22 cellular contexts compared by ENCODE assay signal in the genomic region with DNA sequence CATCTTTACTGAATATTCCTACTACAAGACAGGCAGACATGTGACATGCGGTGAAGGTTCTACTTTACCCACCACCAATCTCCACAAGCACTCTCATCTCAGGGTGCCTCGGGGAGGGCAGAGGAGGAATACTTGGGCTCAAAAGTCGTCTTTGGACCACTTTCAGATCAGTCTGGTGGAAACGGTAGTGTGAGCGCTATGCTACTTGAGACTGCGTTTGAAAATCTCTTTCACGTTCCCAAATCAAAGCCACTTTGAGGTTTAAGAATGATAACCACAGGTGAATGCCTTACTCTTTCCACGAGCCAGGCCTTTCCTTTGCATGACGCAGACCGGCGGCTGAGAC. TPM values are rescaled to one million over a fixed set of nuclear protein-coding genes. Genes with fewer than 3 reads are reported as not detected.
DNase-seq lines count a peak whose midpoint lies in the region; ATAC-seq and TF ChIP-seq lines count a peak whose summit lies in the region.
"Had no signal": no experiment of that assay in that cellular context is flagged by ENCODE, and none has a peak within 500 bp of the region (broad histone marks: within the 10 kb centered on the region; RNA-seq: fewer than 3 reads in every experiment).

No MANE protein-coding gene starts in this region.

- TF ChIP-seq CTCF in CD8-positive, alpha-beta T cell (IDR thresholded peaks at IDR 0.05) = no peak
- TF ChIP-seq CTCF in tibial artery (IDR thresholded peaks at IDR 0.05) = no peak

- DNase-seq in NCI-H1092 treated with DMSO at 0.1 percent for 48 hours (lab: John Stamatoyannopoulos, UW) (peak; percentile 64), NCI-H1092 (lab: John Stamatoyannopoulos, UW) (no peak), NCI-H774 (lab: John Stamatoyannopoulos, UW) (peak; percentile 41), NK-92 (lab: John Stamatoyannopoulos, UW; ENCODE audit: unreplicated experiment) (no peak), tibial artery (no peak)
- no peak for DNase-seq in CD8-positive, alpha-beta T cell
- DNase-seq: colonic mucosa; islet precursor cell; mesenchymal stem cell; MG63; NCI-H2171 treated with DMSO at 0.1 percent for 48 hours; NK-92 treated with Interleukin-12 subunit alpha and Interleukin-12 subunit beta, amount 100 ng/mL, for 24 hours; stimulated activated CD4-positive, alpha-beta T cell treated with anti-CD3 and anti-CD28 coated beads, Interleukin-4, amount 100 ng/mL, for 4 hours; transverse colon had no signal

- H3K9ac ChIP-seq in iPS-20b (ENCODE audit: low read depth, low read length) = no peak overlapping the region

- POLR2A ChIA-PET in CD8-positive, alpha-beta T cell (lab: Charles Lee) = no interaction called here

- H3K36me3 Mint-ChIP-seq in CD8-positive, alpha-beta T cell = peaks cover 3% of the 10 kb centered on the region

- H3K27ac Mint-ChIP-seq in CD8-positive, alpha-beta T cell = no peak overlapping the region
- H3K27ac Mint-ChIP-seq: activated T-helper 2 cell treated with anti-CD3 and anti-CD28 coated beads, Interferon-gamma antibody, Interleukin-2, Interleukin-4, amounts not matched to agents 10 μg/mL and 5 μg/mL and 100 μg/mL, durations not matched to agents 14 hours and 24 hours and 36 hours had no signal

- H3K4me3 ChIP-seq in CD8-positive, alpha-beta T cell (ENCODE audit: low read depth, low read length) = no peak overlapping the region
- peak overlapping the region; percentile 57; the same call in 1 of the 2 replicates for H3K4me3 ChIP-seq in iPS-20b (ENCODE audit: low read length)
- no peak overlapping the region for H3K4me3 ChIP-seq in tibial artery
- H3K4me3 ChIP-seq: MG63 had no signal

- peaks cover 7% of the 10 kb centered on the region for H3K9me3 ChIP-seq in CD8-positive, alpha-beta T cell (ENCODE audit: low read length)
- peaks cover 3% of the 10 kb centered on the region; the same call in 1 of the 2 replicates for H3K9me3 ChIP-seq in iPS-20b (ENCODE audit: insufficient read depth, low read depth, low read length)
- H3K9me3 ChIP-seq in tibial artery = no peaks in the 10 kb centered on the region
- H3K9me3 ChIP-seq: colonic mucosa, MG63, transverse colon had no signal

- H3K36me3 ChIP-seq in CD8-positive, alpha-beta T cell (ENCODE audit: insufficient read depth, low read length) = no peaks in the 10 kb centered on the region
- H3K36me3 ChIP-seq in iPS-20b (ENCODE audit: insufficient read depth, low read depth, low read length) = no peaks in the 10 kb centered on the region
- H3K36me3 ChIP-seq in tibial artery = no peaks in the 10 kb centered on the region
- H3K36me3 ChIP-seq: colonic mucosa, MG63, transverse colon had no signal

- no peaks in the 10 kb centered on the region for H3K9me3 Mint-ChIP-seq in CD8-positive, alpha-beta T cell

- H3K4me3 Mint-ChIP-seq in CD8-positive, alpha-beta T cell = peak overlapping the region; percentile 61

- no peak for ATAC-seq in CD8-positive, alpha-beta T cell
- ATAC-seq in HG02973 (IDR thresholded peaks at IDR 0.05; ENCODE audit: unreplicated experiment) = no peak

- H3K27me3 ChIP-seq in CD8-positive, alpha-beta T cell (ENCODE audit: insufficient read depth, low read length) = peaks cover 45% of the 10 kb centered on the region
- H3K27me3 ChIP-seq in iPS-20b (ENCODE audit: insufficient read depth, low read length) (peaks cover 97% of the 10 kb centered on the region), tibial artery (peaks cover 0 to 96% of the 10 kb centered on the region in 2 donors)

- H3K27ac ChIP-seq in CD8-positive, alpha-beta T cell (ENCODE audit: low read depth, low read length) = no peak overlapping the region
- no peak overlapping the region for H3K27ac ChIP-seq in iPS-20b (ENCODE audit: low read length)
- H3K27ac ChIP-seq in tibial artery = no peak overlapping the region
- H3K27ac ChIP-seq: 22Rv1, C4-2B, colonic mucosa, transverse colon had no signal

- CTCF ChIA-PET in CD8-positive, alpha-beta T cell (lab: Charles Lee) = no interaction called here

- intact Hi-C loops in CD8-positive, alpha-beta T cell (cut with DNase I, micrococcal nuclease) = no loop called here
- intact Hi-C loops in tibial artery (cut with DNase I; ENCODE audit: low total_unique reads) = no loop called here

- peaks cover 20% of the 10 kb centered on the region for H3K4me1 Mint-ChIP-seq in CD8-positive, alpha-beta T cell (ENCODE audit: low read depth)

- H3K27me3 Mint-ChIP-seq in CD8-positive, alpha-beta T cell (ENCODE audit: low read depth) = peaks cover 56% of the 10 kb centered on the region

- peaks cover 10% of the 10 kb centered on the region for H3K4me1 ChIP-seq in CD8-positive, alpha-beta T cell (ENCODE audit: insufficient read depth, low read length)
- H3K4me1 ChIP-seq in iPS-20b (ENCODE audit: insufficient read depth, low read length) = 0 out of 2 replicates have a peak, but pooled peaks cover 3% of the 10 kb centered on the region
- peaks cover 0 to 37% (median 23%) of the 10 kb centered on the region in 4 donors for H3K4me1 ChIP-seq in tibial artery
- H3K4me1 ChIP-seq: colonic mucosa had no signal

RNA-seq across cellular contexts. Expression of a gene that starts 1.5 kb away (rescaled TPM):
- total RNA-seq in CD8-positive, alpha-beta T cell = not detected
- total RNA-seq: activated T-helper 2 cell treated with anti-CD3 and anti-CD28 coated beads, Interferon-gamma antibody, Interleukin-2, Interleukin-4, amounts not matched to agents 10 μg/mL and 5 μg/mL and 100 μg/mL, durations not matched to agents 14 hours and 24 hours and 36 hours; colonic mucosa; HT1080; osteocyte; T-helper 1 cell treated with Interleukin-12 subunit alpha and Interleukin-12 subunit beta and Interleukin-4 antibody, amounts not matched to agents 30 ng/mL and 1 ng/mL, for 36 hours; transverse colon had no signal

Comparison
In these comparisons a context has a peak if more than half of its experiments do, and no peak if none do; other contexts are left out.
1. DNase-seq: peak in NCI-H1092 treated with DMSO at 0.1 percent for 48 hours (single experiment) and NCI-H774 (single experiment); none in NCI-H1092 (single experiment), CD8-positive, alpha-beta T cell (0 of 7), NK-92 (single experiment) and tibial artery (0 of 2).